20 cellular contexts compared by ENCODE assay signal in the genomic region with DNA sequence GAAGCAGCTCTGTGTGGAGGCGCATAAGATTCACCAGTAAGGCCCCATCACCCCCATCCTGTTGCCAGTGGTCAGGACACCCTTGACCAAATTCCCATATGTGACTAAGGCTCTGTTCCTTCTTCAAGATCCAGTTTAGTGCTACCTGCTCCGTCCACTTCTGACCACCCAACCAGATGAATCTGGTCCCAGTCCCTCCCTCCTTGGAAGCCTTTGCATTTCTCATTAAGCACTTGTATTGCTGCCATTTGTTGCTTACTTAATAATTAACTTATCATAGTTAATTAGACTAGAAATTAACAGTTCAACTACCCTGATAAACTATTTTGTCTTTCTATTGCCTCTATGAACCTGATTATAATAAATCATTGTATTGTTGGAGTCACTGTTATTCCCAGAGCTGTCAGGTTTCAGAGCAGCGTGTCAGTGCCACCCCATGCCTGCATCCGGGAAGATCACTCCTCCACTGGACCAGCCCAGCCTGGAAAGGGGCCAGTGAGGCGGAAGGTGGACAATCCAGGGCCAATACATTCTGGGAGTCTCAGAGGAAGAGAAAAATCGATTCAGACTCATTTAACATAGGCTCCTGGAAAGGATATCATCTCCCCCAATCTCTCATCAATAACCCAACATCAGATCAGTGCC. TPM values are rescaled to one million over a fixed set of nuclear protein-coding genes. Genes with fewer than 3 reads are reported as not detected.
DNase-seq lines count a peak whose midpoint lies in the region; ATAC-seq, FAIRE-seq and TF ChIP-seq lines count a peak whose summit lies in the region.
"Had no signal": no experiment of that assay in that cellular context is flagged by ENCODE, and none has a peak within 500 bp of the region (broad histone marks: within the 10 kb centered on the region; RNA-seq: fewer than 3 reads in every experiment).

No MANE protein-coding gene starts in this region.

- H3K27me3 ChIP-seq in GM12878 (replicated peaks in 1 of 2; ENCODE audit: control insufficient read depth in 2 of 2, insufficient read depth in 2 of 2, low read length in 1 of 2) = no peaks in the 10 kb centered on the region
- no peaks in the 10 kb centered on the region for H3K27me3 ChIP-seq in osteoblast (ENCODE audit: insufficient read depth, low read length)
- H3K27me3 ChIP-seq: BE2C had no signal

- DNase-seq in GM12878 (ENCODE audit: low read depth, low spot score) (no peak), left lobe of liver (ENCODE audit: low spot score) (no peak), osteoblast (ENCODE audit: insufficient read length, low spot score, missing footprints) (peak; percentile 3), mesothelial cell of epicardium (ENCODE audit: low spot score in 2 of 2, unreplicated experiment in 2 of 2) (no peak)
- DNase-seq in stimulated activated CD4-positive, alpha-beta T cell treated with anti-CD3 and anti-CD28 coated beads, Interleukin-12 subunit alpha, Interleukin-12 subunit beta, amount 100 ng/mL, for 4 hours = no peak
- DNase-seq in activated T-helper 2 cell treated with anti-CD3 and anti-CD28 coated beads, Interferon-gamma antibody, Interleukin-2, Interleukin-4, amounts not matched to agents 10 μg/mL and 5 μg/mL and 100 μg/mL, durations not matched to agents 14 hours and 24 hours and 36 hours (ENCODE audit: low spot score) = no peak
- DNase-seq: BE2C; CD4-positive, alpha-beta memory T cell; DMS79 treated with DMSO at 0.1 percent for 48 hours; EL; HCEC 1CT; HFFc6; IMR-90 had no signal

- TF ChIP-seq POLR2A in GM12878 (IDR thresholded peaks at IDR 0.05; ENCODE audit: low read depth, low read length) = no peak

- H3K27ac Mint-ChIP-seq in mesothelial cell of epicardium = no peak overlapping the region
- H3K27ac Mint-ChIP-seq in activated T-helper 2 cell treated with anti-CD3 and anti-CD28 coated beads, Interferon-gamma antibody, Interleukin-2, Interleukin-4, amounts not matched to agents 10 μg/mL and 5 μg/mL and 100 μg/mL, durations not matched to agents 14 hours and 24 hours and 36 hours = no peak overlapping the region
- H3K27ac Mint-ChIP-seq: CD4-positive, alpha-beta memory T cell; HFFc6 had no signal

- H3K27me3 Mint-ChIP-seq in mesothelial cell of epicardium (ENCODE audit: low read depth) = peaks cover 47% of the 10 kb centered on the region
- H3K27me3 Mint-ChIP-seq in activated T-helper 2 cell treated with anti-CD3 and anti-CD28 coated beads, Interferon-gamma antibody, Interleukin-2, Interleukin-4, amounts not matched to agents 10 μg/mL and 5 μg/mL and 100 μg/mL, durations not matched to agents 14 hours and 24 hours and 36 hours (ENCODE audit: low read depth) = peaks cover 5% of the 10 kb centered on the region

- SMC1A ChIA-PET in GM12878 (lab: Charles Lee; ENCODE audit: uncharacterized antibody, unreplicated experiment) = interaction anchor here (0.7 kb wide), 1 partner anchor 470 kb away, joined by 3 read pairs; no protein-coding TSS in a partner anchor

- ATAC-seq in GM12878 (no peak), left lobe of liver (peak; percentile 90), esophagus mucosa (no peak)

- 32% methylated on average over 6 of the region's 6 CpGs for WGBS in GM12878 (ENCODE audit: insufficient coverage, insufficient replicate concordance, low lambda C conversion rate, missing lambda C conversion rate)

- no peak for TF ChIP-seq RAD21 in GM12878 (IDR thresholded peaks at IDR 0.05; ENCODE audit: insufficient read depth, low read depth, low read length)

- CTCF ChIA-PET in GM12878 (lab: Yijun Ruan, JAX) = interaction anchor here (1.0 kb wide), 1 partner anchor 28 kb away, joined by 5 read pairs; no protein-coding TSS in a partner anchor

- no peak overlapping the region for H2AFZ ChIP-seq in GM12878 (ENCODE audit: control insufficient read depth, low read depth, low read length)
- no peak overlapping the region for H2AFZ ChIP-seq in osteoblast (ENCODE audit: low read length)

- H3K4me1 Mint-ChIP-seq in mesothelial cell of epicardium = peaks cover 5% of the 10 kb centered on the region
- no peaks in the 10 kb centered on the region for H3K4me1 Mint-ChIP-seq in activated T-helper 2 cell treated with anti-CD3 and anti-CD28 coated beads, Interferon-gamma antibody, Interleukin-2, Interleukin-4, amounts not matched to agents 10 μg/mL and 5 μg/mL and 100 μg/mL, durations not matched to agents 14 hours and 24 hours and 36 hours (ENCODE audit: low read depth)
- H3K4me1 Mint-ChIP-seq: CD4-positive, alpha-beta memory T cell had no signal

- H3K9me3 Mint-ChIP-seq in mesothelial cell of epicardium = peaks cover 8% of the 10 kb centered on the region
- no peaks in the 10 kb centered on the region for H3K9me3 Mint-ChIP-seq in activated T-helper 2 cell treated with anti-CD3 and anti-CD28 coated beads, Interferon-gamma antibody, Interleukin-2, Interleukin-4, amounts not matched to agents 10 μg/mL and 5 μg/mL and 100 μg/mL, durations not matched to agents 14 hours and 24 hours and 36 hours
- H3K9me3 Mint-ChIP-seq: HFFc6 had no signal

- FAIRE-seq in GM12878 (lab: Jason Lieb, UNC) = no peak
- FAIRE-seq: A204.1, G401.6, H1 had no signal

- H4K20me1 ChIP-seq in GM12878 (ENCODE audit: control insufficient read depth, insufficient read depth) = no peaks in the 10 kb centered on the region
- no peaks in the 10 kb centered on the region for H4K20me1 ChIP-seq in osteoblast (ENCODE audit: insufficient read depth, low read length)

- H3K4me1 ChIP-seq in GM12878 (ENCODE audit: control insufficient read depth, insufficient read depth, low read length) (peaks cover 6% of the 10 kb centered on the region), osteoblast (ENCODE audit: insufficient read depth, low read length) (no peaks in the 10 kb centered on the region)
- H3K4me1 ChIP-seq: BE2C had no signal

- in situ Hi-C loops in GM12878 (cut with MboI) = no loop called here

- no peaks in the 10 kb centered on the region for H3K36me3 Mint-ChIP-seq in mesothelial cell of epicardium
- no peaks in the 10 kb centered on the region for H3K36me3 Mint-ChIP-seq in activated T-helper 2 cell treated with anti-CD3 and anti-CD28 coated beads, Interferon-gamma antibody, Interleukin-2, Interleukin-4, amounts not matched to agents 10 μg/mL and 5 μg/mL and 100 μg/mL, durations not matched to agents 14 hours and 24 hours and 36 hours (ENCODE audit: low read depth)
- H3K36me3 Mint-ChIP-seq: CD4-positive, alpha-beta memory T cell had no signal

- H3K27ac ChIP-seq in GM12878 (ENCODE audit: control insufficient read depth, insufficient read depth) = no peak overlapping the region
- no peak overlapping the region for H3K27ac ChIP-seq in osteoblast (ENCODE audit: low read depth, low read length)
- H3K27ac ChIP-seq: C4-2B, HL-60 had no signal

- H3K4me2 ChIP-seq in GM12878 (ENCODE audit: control insufficient read depth, insufficient read depth) = peak overlapping the region; percentile 26; the same call in 1 of the 2 replicates
- no peak overlapping the region for H3K4me2 ChIP-seq in osteoblast (ENCODE audit: insufficient read depth, low read length)

- POLR2A ChIA-PET in GM12878 (lab: Charles Lee) = no interaction called here

- intact Hi-C loops in GM12878 (cut with micrococcal nuclease; ENCODE audit: unreplicated experiment) = no loop called here
- intact Hi-C loops in activated T-helper 2 cell treated with anti-CD3 and anti-CD28 coated beads, Interferon-gamma antibody, Interleukin-2, Interleukin-4, amounts not matched to agents 10 μg/mL and 5 μg/mL and 100 μg/mL, durations not matched to agents 14 hours and 24 hours and 36 hours (cut with micrococcal nuclease) = no loop called here

- BruUV-seq in GM12878 (replicated peaks; lab: Mats Ljungman, UMichigan) = no TSS peak

- no peak overlapping the region for H3K9ac ChIP-seq in GM12878 (ENCODE audit: control insufficient read depth, insufficient read depth, low read length)

- H3K36me3 ChIP-seq in GM12878 (ENCODE audit: control insufficient read depth in 2 of 2, insufficient read depth in 2 of 2, low read length in 1 of 2) (no peaks in the 10 kb centered on the region), osteoblast (ENCODE audit: insufficient read depth, low read length) (no peaks in the 10 kb centered on the region)
- H3K36me3 ChIP-seq: BE2C had no signal

- no peak for TF ChIP-seq CTCF in GM12878 (IDR thresholded peaks at IDR 0.05 in 2 of 3, conservative IDR thresholded peaks at IDR 0.05 in 1 of 3; ENCODE audit: control insufficient read depth in 2 of 3, extremely low read depth in 1 of 3, insufficient read depth in 1 of 3, low read depth in 3 of 3, low read length in 3 of 3)
- TF ChIP-seq CTCF in osteoblast (IDR thresholded peaks at IDR 0.05; ENCODE audit: extremely low read depth, low read depth, low read length) = no peak
- TF ChIP-seq CTCF in mesothelial cell of epicardium (IDR thresholded peaks at IDR 0.05; ENCODE audit: unreplicated experiment) = no peak

- H3K79me2 ChIP-seq in GM12878 (ENCODE audit: control insufficient read depth, insufficient read depth, low read length) (no peaks in the 10 kb centered on the region), osteoblast (ENCODE audit: insufficient read depth, low read length) (no peaks in the 10 kb centered on the region)

- TF ChIP-seq EP300 in GM12878 (IDR thresholded peaks at IDR 0.05; ENCODE audit: borderline replicate concordance in 1 of 2, control insufficient read depth in 1 of 2, low read depth in 2 of 2, low read length in 2 of 2) = no peak

- H3K4me3 ChIP-seq in GM12878 = no peak overlapping the region
- H3K4me3 ChIP-seq in osteoblast (ENCODE audit: insufficient read depth, low read length) = no peak overlapping the region

- RAD21 ChIA-PET in GM12878 (lab: Charles Lee; ENCODE audit: unreplicated experiment) = no interaction called here

- H3K4me3 Mint-ChIP-seq in mesothelial cell of epicardium = no peak overlapping the region
- H3K4me3 Mint-ChIP-seq in activated T-helper 2 cell treated with anti-CD3 and anti-CD28 coated beads, Interferon-gamma antibody, Interleukin-2, Interleukin-4, amounts not matched to agents 10 μg/mL and 5 μg/mL and 100 μg/mL, durations not matched to agents 14 hours and 24 hours and 36 hours (ENCODE audit: low read depth) = no peak overlapping the region
- H3K4me3 Mint-ChIP-seq: CD4-positive, alpha-beta memory T cell; HFFc6 had no signal

- H3K9me3 ChIP-seq in GM12878 (replicated peaks; ENCODE audit: control insufficient read depth, insufficient read depth, low read length) (no peaks in the 10 kb centered on the region; the same call in 2 of the 3 replicates), osteoblast (ENCODE audit: low read depth, low read length) (no peaks in the 10 kb centered on the region)
- H3K9me3 ChIP-seq: BE2C had no signal

RNA-seq across cellular contexts. Expression of gene NAT8, which starts 9.5 kb away (rescaled TPM):
- not detected in 2 replicates for total RNA-seq in GM12878 (2013; cell fraction: nucleolus; rRNA removed)
- total RNA-seq in GM12878 (2014; rRNA removed) (not detected in 2 replicates), GM12878 (2014; rRNA removed; fragmentation: Illumina TruSeq; extraction: Trizol) (not detected in 2 replicates), GM12878 (2021) (not detected in 2 replicates), left lobe of liver (26.3 TPM), osteoblast (not detected in 2 replicates), mesothelial cell of epicardium (not detected in 3 replicates), esophagus mucosa (not detected)
- polyA plus RNA-seq in GM12878 (2011; ENCODE audit: low read depth) = not detected
- polyA plus RNA-seq in GM12878 (2011; rRNA removed) (not detected in 2 replicates), GM12878 (2014; fragmentation: Illumina TruSeq; extraction: Trizol) (not detected in 2 replicates), GM12878 (2014; fragmentation: Nextera tagmentation; extraction: Ambion mirVana) (not detected), GM12878 (2014; rRNA removed) (not detected in 2 replicates), GM12878 (2016; fragmentation: Nextera tagmentation; extraction: Ambion mirVana) (not detected)
- not detected in 2 replicates for polyA plus RNA-seq in GM12878 (2011; cell fraction: cytosol; rRNA removed)
- polyA plus RNA-seq in GM12878 (2011; cell fraction: nucleus; rRNA removed) = not detected in 2 replicates
- polyA plus RNA-seq in GM12878 (2012) = not detected in 2 replicates
- polyA minus RNA-seq in GM12878 (2011; rRNA and poly(A)+ RNA removed) = not detected in 2 replicates
- polyA minus RNA-seq in GM12878 (2011; cell fraction: cytosol; rRNA and poly(A)+ RNA removed) = not detected in 2 replicates
- not detected in 2 replicates for polyA minus RNA-seq in GM12878 (2011; cell fraction: nucleus; rRNA and poly(A)+ RNA removed)
- not detected in 2 replicates for total RNA-seq in activated T-helper 2 cell treated with anti-CD3 and anti-CD28 coated beads, Interferon-gamma antibody, Interleukin-2, Interleukin-4, amounts not matched to agents 10 μg/mL and 5 μg/mL and 100 μg/mL, durations not matched to agents 14 hours and 24 hours and 36 hours
- total RNA-seq: CD4-positive, alpha-beta memory T cell; H1; HFFc6; IMR-90 had no signal
- polyA plus RNA-seq: AG04450; CD4-positive, alpha-beta memory T cell; H1; IMR-90 had no signal

Comparison
In these comparisons a context has a peak if more than half of its experiments do, and no peak if none do; other contexts are left out.
1. RNA of gene NAT8, which starts 9.5 kb away (total RNA-seq): 26.3 TPM in left lobe of liver (single experiment); not detected in GM12878, not detected in osteoblast, not detected in mesothelial cell of epicardium, not detected in activated T-helper 2 cell treated with anti-CD3 and anti-CD28 coated beads, Interferon-gamma antibody, Interleukin-2, Interleukin-4, amounts not matched to agents 10 μg/mL and 5 μg/mL and 100 μg/mL, durations not matched to agents 14 hours and 24 hours and 36 hours and not detected in esophagus mucosa (single experiment); every median in the first group is over 10 times any median in the second.